In the genomic region with DNA sequence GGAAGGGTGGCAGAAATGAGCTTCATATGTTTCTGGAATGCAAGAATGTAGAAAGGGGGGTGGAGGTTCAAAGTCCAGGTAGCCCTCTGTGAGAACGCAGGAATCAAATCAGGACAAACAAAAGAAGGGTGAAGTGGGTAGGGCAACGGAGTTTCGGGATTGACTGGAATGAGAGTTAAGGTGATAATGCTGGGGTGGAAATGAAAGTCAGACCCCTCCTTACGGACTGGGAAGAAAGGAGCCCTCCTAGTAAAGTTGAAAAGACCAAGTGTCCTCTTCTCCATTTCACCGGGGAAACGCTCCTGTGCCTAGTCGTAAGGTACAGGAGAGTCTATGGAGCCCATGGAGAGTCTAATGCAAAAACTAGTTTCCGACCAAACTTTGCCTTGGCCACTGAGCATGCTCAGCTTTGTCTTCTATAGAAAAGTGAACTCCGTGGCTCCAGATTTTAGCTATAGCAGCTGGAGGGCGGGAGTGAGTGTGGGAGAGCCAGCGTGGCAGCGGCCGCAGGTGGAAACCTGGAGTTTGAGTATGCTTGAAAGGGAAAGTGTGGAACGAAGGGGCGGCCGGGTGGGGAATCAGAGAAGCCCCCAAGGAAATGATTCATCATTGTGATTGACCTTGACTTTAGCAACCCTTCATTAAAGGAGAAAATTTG, we compare ENCODE assay signal across 1 cellular context.
A peak's percentile ranks its signal among the peaks of the same experiment; 100 is the strongest.
TF ChIP-seq lines count a peak whose summit lies in the region.

No MANE protein-coding gene starts in this region.

TF ChIP-seq in HepG2, 621 proteins besides CTCF, POLR2A, EP300 and RAD21 (continued from another document and continues in another):
- TF ChIP-seq, protein P1, sequence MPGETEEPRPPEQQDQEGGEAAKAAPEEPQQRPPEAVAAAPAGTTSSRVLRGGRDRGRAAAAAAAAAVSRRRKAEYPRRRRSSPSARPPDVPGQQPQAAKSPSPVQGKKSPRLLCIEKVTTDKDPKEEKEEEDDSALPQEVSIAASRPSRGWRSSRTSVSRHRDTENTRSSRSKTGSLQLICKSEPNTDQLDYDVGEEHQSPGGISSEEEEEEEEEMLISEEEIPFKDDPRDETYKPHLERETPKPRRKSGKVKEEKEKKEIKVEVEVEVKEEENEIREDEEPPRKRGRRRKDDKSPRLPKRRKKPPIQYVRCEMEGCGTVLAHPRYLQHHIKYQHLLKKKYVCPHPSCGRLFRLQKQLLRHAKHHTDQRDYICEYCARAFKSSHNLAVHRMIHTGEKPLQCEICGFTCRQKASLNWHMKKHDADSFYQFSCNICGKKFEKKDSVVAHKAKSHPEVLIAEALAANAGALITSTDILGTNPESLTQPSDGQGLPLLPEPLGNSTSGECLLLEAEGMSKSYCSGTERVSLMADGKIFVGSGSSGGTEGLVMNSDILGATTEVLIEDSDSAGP (CRISPR knock-in tag; IDR thresholded peaks at IDR 0.05; ENCODE audit: borderline replicate concordance) = no peak
- TF ChIP-seq, protein P2, sequence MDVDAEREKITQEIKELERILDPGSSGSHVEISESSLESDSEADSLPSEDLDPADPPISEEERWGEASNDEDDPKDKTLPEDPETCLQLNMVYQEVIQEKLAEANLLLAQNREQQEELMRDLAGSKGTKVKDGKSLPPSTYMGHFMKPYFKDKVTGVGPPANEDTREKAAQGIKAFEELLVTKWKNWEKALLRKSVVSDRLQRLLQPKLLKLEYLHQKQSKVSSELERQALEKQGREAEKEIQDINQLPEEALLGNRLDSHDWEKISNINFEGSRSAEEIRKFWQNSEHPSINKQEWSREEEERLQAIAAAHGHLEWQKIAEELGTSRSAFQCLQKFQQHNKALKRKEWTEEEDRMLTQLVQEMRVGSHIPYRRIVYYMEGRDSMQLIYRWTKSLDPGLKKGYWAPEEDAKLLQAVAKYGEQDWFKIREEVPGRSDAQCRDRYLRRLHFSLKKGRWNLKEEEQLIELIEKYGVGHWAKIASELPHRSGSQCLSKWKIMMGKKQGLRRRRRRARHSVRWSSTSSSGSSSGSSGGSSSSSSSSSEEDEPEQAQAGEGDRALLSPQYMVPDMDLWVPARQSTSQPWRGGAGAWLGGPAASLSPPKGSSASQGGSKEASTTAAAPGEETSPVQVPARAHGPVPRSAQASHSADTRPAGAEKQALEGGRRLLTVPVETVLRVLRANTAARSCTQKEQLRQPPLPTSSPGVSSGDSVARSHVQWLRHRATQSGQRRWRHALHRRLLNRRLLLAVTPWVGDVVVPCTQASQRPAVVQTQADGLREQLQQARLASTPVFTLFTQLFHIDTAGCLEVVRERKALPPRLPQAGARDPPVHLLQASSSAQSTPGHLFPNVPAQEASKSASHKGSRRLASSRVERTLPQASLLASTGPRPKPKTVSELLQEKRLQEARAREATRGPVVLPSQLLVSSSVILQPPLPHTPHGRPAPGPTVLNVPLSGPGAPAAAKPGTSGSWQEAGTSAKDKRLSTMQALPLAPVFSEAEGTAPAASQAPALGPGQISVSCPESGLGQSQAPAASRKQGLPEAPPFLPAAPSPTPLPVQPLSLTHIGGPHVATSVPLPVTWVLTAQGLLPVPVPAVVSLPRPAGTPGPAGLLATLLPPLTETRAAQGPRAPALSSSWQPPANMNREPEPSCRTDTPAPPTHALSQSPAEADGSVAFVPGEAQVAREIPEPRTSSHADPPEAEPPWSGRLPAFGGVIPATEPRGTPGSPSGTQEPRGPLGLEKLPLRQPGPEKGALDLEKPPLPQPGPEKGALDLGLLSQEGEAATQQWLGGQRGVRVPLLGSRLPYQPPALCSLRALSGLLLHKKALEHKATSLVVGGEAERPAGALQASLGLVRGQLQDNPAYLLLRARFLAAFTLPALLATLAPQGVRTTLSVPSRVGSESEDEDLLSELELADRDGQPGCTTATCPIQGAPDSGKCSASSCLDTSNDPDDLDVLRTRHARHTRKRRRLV (CRISPR knock-in tag; IDR thresholded peaks at IDR 0.05) = no peak
- TF ChIP-seq HNRNPH1 (optimal IDR thresholded peaks at IDR 0.05; ENCODE audit: low read depth, low read length) = no peak
- TF ChIP-seq, protein P3, sequence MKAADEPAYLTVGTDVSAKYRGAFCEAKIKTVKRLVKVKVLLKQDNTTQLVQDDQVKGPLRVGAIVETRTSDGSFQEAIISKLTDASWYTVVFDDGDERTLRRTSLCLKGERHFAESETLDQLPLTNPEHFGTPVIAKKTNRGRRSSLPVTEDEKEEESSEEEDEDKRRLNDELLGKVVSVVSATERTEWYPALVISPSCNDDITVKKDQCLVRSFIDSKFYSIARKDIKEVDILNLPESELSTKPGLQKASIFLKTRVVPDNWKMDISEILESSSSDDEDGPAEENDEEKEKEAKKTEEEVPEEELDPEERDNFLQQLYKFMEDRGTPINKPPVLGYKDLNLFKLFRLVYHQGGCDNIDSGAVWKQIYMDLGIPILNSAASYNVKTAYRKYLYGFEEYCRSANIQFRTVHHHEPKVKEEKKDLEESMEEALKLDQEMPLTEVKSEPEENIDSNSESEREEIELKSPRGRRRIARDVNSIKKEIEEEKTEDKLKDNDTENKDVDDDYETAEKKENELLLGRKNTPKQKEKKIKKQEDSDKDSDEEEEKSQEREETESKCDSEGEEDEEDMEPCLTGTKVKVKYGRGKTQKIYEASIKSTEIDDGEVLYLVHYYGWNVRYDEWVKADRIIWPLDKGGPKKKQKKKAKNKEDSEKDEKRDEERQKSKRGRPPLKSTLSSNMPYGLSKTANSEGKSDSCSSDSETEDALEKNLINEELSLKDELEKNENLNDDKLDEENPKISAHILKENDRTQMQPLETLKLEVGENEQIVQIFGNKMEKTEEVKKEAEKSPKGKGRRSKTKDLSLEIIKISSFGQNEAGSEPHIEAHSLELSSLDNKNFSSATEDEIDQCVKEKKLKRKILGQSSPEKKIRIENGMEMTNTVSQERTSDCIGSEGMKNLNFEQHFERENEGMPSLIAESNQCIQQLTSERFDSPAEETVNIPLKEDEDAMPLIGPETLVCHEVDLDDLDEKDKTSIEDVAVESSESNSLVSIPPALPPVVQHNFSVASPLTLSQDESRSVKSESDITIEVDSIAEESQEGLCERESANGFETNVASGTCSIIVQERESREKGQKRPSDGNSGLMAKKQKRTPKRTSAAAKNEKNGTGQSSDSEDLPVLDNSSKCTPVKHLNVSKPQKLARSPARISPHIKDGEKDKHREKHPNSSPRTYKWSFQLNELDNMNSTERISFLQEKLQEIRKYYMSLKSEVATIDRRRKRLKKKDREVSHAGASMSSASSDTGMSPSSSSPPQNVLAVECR (CRISPR knock-in tag; IDR thresholded peaks at IDR 0.05; ENCODE audit: borderline replicate concordance) = peak; percentile 71; the same call in 1 of the 2 replicates
- TF ChIP-seq ZNF530 (CRISPR knock-in tag; IDR thresholded peaks at IDR 0.05; ENCODE audit: low read depth) = no peak
- TF ChIP-seq, protein P4, sequence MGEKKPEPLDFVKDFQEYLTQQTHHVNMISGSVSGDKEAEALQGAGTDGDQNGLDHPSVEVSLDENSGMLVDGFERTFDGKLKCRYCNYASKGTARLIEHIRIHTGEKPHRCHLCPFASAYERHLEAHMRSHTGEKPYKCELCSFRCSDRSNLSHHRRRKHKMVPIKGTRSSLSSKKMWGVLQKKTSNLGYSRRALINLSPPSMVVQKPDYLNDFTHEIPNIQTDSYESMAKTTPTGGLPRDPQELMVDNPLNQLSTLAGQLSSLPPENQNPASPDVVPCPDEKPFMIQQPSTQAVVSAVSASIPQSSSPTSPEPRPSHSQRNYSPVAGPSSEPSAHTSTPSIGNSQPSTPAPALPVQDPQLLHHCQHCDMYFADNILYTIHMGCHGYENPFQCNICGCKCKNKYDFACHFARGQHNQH (CRISPR knock-in tag; IDR thresholded peaks at IDR 0.05) = no peak; the same call in 1 of the 2 replicates
- TF ChIP-seq TEAD2 (CRISPR knock-in tag; IDR thresholded peaks at IDR 0.05) = no peak
- TF ChIP-seq ZBTB7A (CRISPR knock-in tag; IDR thresholded peaks at IDR 0.05) = no peak
- TF ChIP-seq ZNF292 (CRISPR knock-in tag; IDR thresholded peaks at IDR 0.05; ENCODE audit: borderline replicate concordance, low read depth) = peak; percentile 1; the same call in 1 of the 2 replicates
- TF ChIP-seq, protein P5, sequence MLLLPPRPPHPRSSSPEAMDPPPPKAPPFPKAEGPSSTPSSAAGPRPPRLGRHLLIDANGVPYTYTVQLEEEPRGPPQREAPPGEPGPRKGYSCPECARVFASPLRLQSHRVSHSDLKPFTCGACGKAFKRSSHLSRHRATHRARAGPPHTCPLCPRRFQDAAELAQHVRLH (CRISPR knock-in tag; IDR thresholded peaks at IDR 0.05; ENCODE audit: borderline replicate concordance, low read depth) = peak; percentile 64; the same call in 1 of the 2 replicates
- no peak for TF ChIP-seq TBP (CRISPR knock-in tag; IDR thresholded peaks at IDR 0.05)
- no peak for TF ChIP-seq MZF1 (CRISPR knock-in tag; IDR thresholded peaks at IDR 0.05; ENCODE audit: borderline replicate concordance)
- TF ChIP-seq MATR3 (CRISPR knock-in tag; IDR thresholded peaks at IDR 0.05) = no peak
- TF ChIP-seq GATAD1 (CRISPR knock-in tag; IDR thresholded peaks at IDR 0.05) = 0 out of 2 replicates have a peak, but pooled peaks have one; percentile 18
- no peak for TF ChIP-seq NR2F1 (CRISPR knock-in tag; IDR thresholded peaks at IDR 0.05)
- no peak; the same call in 1 of the 2 replicates for TF ChIP-seq ETV5 (CRISPR knock-in tag; IDR thresholded peaks at IDR 0.05; ENCODE audit: borderline replicate concordance)
- no peak for TF ChIP-seq PBX2 (CRISPR knock-in tag; IDR thresholded peaks at IDR 0.05)
- no peak for TF ChIP-seq ZNF841 (CRISPR knock-in tag; IDR thresholded peaks at IDR 0.05; ENCODE audit: borderline replicate concordance)
- TF ChIP-seq MAFF (IDR thresholded peaks at IDR 0.05; ENCODE audit: low read depth, low read length) = no peak
- no peak for TF ChIP-seq ZNF335 (CRISPR knock-in tag; IDR thresholded peaks at IDR 0.05)
- TF ChIP-seq, protein P6, sequence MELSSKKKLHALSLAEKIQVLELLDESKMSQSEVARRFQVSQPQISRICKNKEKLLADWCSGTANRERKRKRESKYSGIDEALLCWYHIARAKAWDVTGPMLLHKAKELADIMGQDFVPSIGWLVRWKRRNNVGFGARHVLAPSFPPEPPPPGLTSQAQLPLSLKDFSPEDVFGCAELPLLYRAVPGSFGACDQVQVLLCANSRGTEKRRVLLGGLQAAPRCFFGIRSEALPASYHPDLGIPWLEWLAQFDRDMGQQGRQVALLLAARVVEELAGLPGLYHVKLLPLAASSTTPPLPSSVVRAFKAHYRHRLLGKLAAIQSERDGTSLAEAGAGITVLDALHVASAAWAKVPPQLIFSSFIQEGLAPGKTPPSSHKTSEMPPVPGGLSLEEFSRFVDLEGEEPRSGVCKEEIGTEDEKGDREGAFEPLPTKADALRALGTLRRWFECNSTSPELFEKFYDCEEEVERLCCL (CRISPR knock-in tag; IDR thresholded peaks at IDR 0.05; ENCODE audit: borderline replicate concordance) = no peak
- no peak for TF ChIP-seq ZFP41 (CRISPR knock-in tag; IDR thresholded peaks at IDR 0.05; ENCODE audit: borderline replicate concordance)
- TF ChIP-seq PCBP2 (optimal IDR thresholded peaks at IDR 0.05; ENCODE audit: low read depth, low read length, poor library complexity, severe bottlenecking) = no peak
- peak; percentile 27; the same call in 1 of the 2 replicates for TF ChIP-seq ZNF574 (CRISPR knock-in tag; IDR thresholded peaks at IDR 0.05)
- TF ChIP-seq REST (IDR thresholded peaks at IDR 0.05; ENCODE audit: borderline replicate concordance in 1 of 2, low read depth in 1 of 2, low read length in 2 of 2) = no peak; a peak in 1 of 4 replicates
- TF ChIP-seq ZNF746 (CRISPR knock-in tag; IDR thresholded peaks at IDR 0.05) = no peak
- no peak for TF ChIP-seq ZSCAN31 (CRISPR knock-in tag; IDR thresholded peaks at IDR 0.05; ENCODE audit: low read depth)
- TF ChIP-seq HMGA1 (CRISPR knock-in tag; conservative IDR thresholded peaks at IDR 0.05) = no peak
- no peak for TF ChIP-seq HDAC6 (IDR thresholded peaks at IDR 0.05; ENCODE audit: low read depth, low read length)
- no peak for TF ChIP-seq ZC3H13 (CRISPR knock-in tag; IDR thresholded peaks at IDR 0.05)
- no peak for TF ChIP-seq ZNF496 (CRISPR knock-in tag; IDR thresholded peaks at IDR 0.05; ENCODE audit: insufficient replicate concordance)
